8 cellular contexts compared by ENCODE assay signal in genomic region chr19:39445258-39446071, GRCh38.
DNase-seq lines count a peak whose midpoint lies in the region; ATAC-seq lines count a peak whose summit lies in the region.

TSS of gene SUPT5H (plus strand) at chr19:39445582. CDS start at chr19:39445891, 309 bp downstream.

- no peaks in the 10 kb centered on the region for H3K27me3 Mint-ChIP-seq in central memory CD8-positive, alpha-beta T cell

- peak; percentile 96 for DNase-seq in AG08396 (ENCODE audit: low spot score)
- peak; percentile 98 to 99 for DNase-seq in NCI-H446 (lab: John Stamatoyannopoulos, UW)
- peak; percentile 96 for DNase-seq in activated CD4-positive, CD25-positive, alpha-beta regulatory T cell treated with anti-CD3 and anti-CD28 coated beads, Interleukin-2, amount 50 U/mL, for 16 hours (ENCODE audit: low read depth, low spot score)
- DNase-seq in central memory CD8-positive, alpha-beta T cell (ENCODE audit: low spot score in 2 of 2), result peak; percentile 91 to 97
- DNase-seq in islet precursor cell, result peak; percentile 98
- DNase-seq in stimulated activated CD4-positive, alpha-beta T cell treated with anti-CD3 and anti-CD28 coated beads, Interleukin-12 subunit alpha, Interleukin-12 subunit beta, amount 100 ng/mL, for 48 hours (ENCODE audit: low read depth in 2 of 3, low spot score in 1 of 3), result peak; percentile 95 to 98 (median 97)

- peak within 1 kb of the TSS; percentile 98 for H3K4me3 Mint-ChIP-seq in central memory CD8-positive, alpha-beta T cell

- peaks cover 26% of the 10 kb centered on the region for H3K36me3 Mint-ChIP-seq in central memory CD8-positive, alpha-beta T cell (ENCODE audit: insufficient read depth)

- no peaks in the 10 kb centered on the region for H3K9me3 Mint-ChIP-seq in central memory CD8-positive, alpha-beta T cell

- H3K4me1 Mint-ChIP-seq in central memory CD8-positive, alpha-beta T cell, result peaks cover 59% of the 10 kb centered on the region

- peak within 1 kb of the TSS; percentile 100 for H3K27ac Mint-ChIP-seq in central memory CD8-positive, alpha-beta T cell (ENCODE audit: low read depth)

- peak; percentile 81 for ATAC-seq in GM19025 (IDR thresholded peaks at IDR 0.05; ENCODE audit: low read depth, unreplicated experiment)
- peak; percentile 83 for ATAC-seq in HG03342 (IDR thresholded peaks at IDR 0.05; ENCODE audit: unreplicated experiment)
- peak; percentile 96 for ATAC-seq in central memory CD8-positive, alpha-beta T cell (replicated peaks; ENCODE audit: extremely low read depth, poor library complexity, severe bottlenecking)

Comparison
In these comparisons a context has a peak if more than half of its experiments do, and no peak if none do; other contexts are left out.
1. Peak in every context shown above with its lines: DNase-seq and ATAC-seq.